ENCODE assay signal across 18 cellular contexts in the genomic region with DNA sequence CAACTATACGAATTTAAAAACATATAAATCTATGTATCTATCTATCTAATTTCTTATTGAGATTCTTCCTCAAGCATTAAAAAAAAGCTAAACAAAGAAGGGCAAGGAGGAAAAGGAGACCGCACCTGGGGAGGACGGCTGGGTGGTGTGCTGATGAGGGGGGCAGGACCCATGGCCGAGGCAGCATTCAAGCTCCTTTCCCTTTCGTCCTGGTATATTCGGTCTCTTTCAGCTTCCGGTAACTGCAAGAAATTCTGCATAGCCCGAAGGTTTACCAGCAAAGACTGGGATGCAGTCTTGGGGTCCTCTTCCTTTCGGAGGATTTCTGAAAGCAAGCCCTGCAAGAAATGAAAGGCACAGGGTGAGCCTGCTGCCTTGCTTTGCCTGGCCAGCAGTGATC. TPM values are rescaled to one million over a fixed set of nuclear protein-coding genes. Genes with fewer than 3 reads are reported as not detected.
A peak's percentile ranks its signal among the peaks of the same experiment; 100 is the strongest.
DNase-seq lines count a peak whose midpoint lies in the region; ATAC-seq and TF ChIP-seq lines count a peak whose summit lies in the region.
"Had no signal": no experiment of that assay in that cellular context is flagged by ENCODE, and none has a peak within 500 bp of the region (broad histone marks: within the 10 kb centered on the region; RNA-seq: fewer than 3 reads in every experiment).

No MANE protein-coding gene starts in this region.

- CTCF ChIA-PET in naive thymus-derived CD4-positive, alpha-beta T cell (lab: Charles Lee) = interaction anchor here (0.6 to 1.4 kb wide), 5 partner anchors 11 to 1483 kb away, joined by 3 to 5 read pairs (median 3); no protein-coding TSS in a partner anchor

- no peaks in the 10 kb centered on the region for H3K27me3 ChIP-seq in naive thymus-derived CD4-positive, alpha-beta T cell (ENCODE audit: control insufficient read depth in 2 of 2, insufficient read depth in 2 of 2, low read length in 2 of 2)
- H3K27me3 ChIP-seq in ascending aorta = no peaks in the 10 kb centered on the region

- H3K27me3 Mint-ChIP-seq in T-helper 2 cell treated with Interferon-gamma antibody and Interleukin-4, amounts not matched to agents 5 μg/mL and 100 μg/mL, for 36 hours (ENCODE audit: low read depth) = no peaks in the 10 kb centered on the region
- no peaks in the 10 kb centered on the region for H3K27me3 Mint-ChIP-seq in activated naive CD8-positive, alpha-beta T cell
- no peaks in the 10 kb centered on the region for H3K27me3 Mint-ChIP-seq in activated naive CD8-positive, alpha-beta T cell treated with anti-CD3 and anti-CD28 coated beads, Interleukin-2, amount 50 U/mL, for 24 hours
- H3K27me3 Mint-ChIP-seq in naive thymus-derived CD4-positive, alpha-beta T cell = no peaks in the 10 kb centered on the region

- peak overlapping the region; percentile 15 for H3K4me3 Mint-ChIP-seq in T-helper 2 cell treated with Interferon-gamma antibody and Interleukin-4, amounts not matched to agents 5 μg/mL and 100 μg/mL, for 36 hours
- H3K4me3 Mint-ChIP-seq in activated naive CD8-positive, alpha-beta T cell = peak overlapping the region; percentile 42
- H3K4me3 Mint-ChIP-seq in activated naive CD8-positive, alpha-beta T cell treated with anti-CD3 and anti-CD28 coated beads, Interleukin-2, amount 50 U/mL, for 24 hours = no peak overlapping the region
- peak overlapping the region in 8 of 10 donors; percentile 14 to 57 (median 36) for H3K4me3 Mint-ChIP-seq in naive thymus-derived CD4-positive, alpha-beta T cell

- no peaks in the 10 kb centered on the region for H3K9me3 ChIP-seq in naive thymus-derived CD4-positive, alpha-beta T cell (ENCODE audit: control insufficient read depth in 2 of 3, low read length in 3 of 3)
- no peaks in the 10 kb centered on the region for H3K9me3 ChIP-seq in ascending aorta

- no peaks in the 10 kb centered on the region for H3K9me3 Mint-ChIP-seq in T-helper 2 cell treated with Interferon-gamma antibody and Interleukin-4, amounts not matched to agents 5 μg/mL and 100 μg/mL, for 36 hours
- no peaks in the 10 kb centered on the region for H3K9me3 Mint-ChIP-seq in activated naive CD8-positive, alpha-beta T cell (ENCODE audit: low read depth)
- no peaks in the 10 kb centered on the region for H3K9me3 Mint-ChIP-seq in activated naive CD8-positive, alpha-beta T cell treated with anti-CD3 and anti-CD28 coated beads, Interleukin-2, amount 50 U/mL, for 24 hours
- H3K9me3 Mint-ChIP-seq in naive thymus-derived CD4-positive, alpha-beta T cell = no peaks in the 10 kb centered on the region

- H3K4me1 Mint-ChIP-seq in T-helper 2 cell treated with Interferon-gamma antibody and Interleukin-4, amounts not matched to agents 5 μg/mL and 100 μg/mL, for 36 hours (ENCODE audit: low read depth) = peaks cover 62% of the 10 kb centered on the region
- peaks cover 82% of the 10 kb centered on the region for H3K4me1 Mint-ChIP-seq in activated naive CD8-positive, alpha-beta T cell (ENCODE audit: low read depth)
- peaks cover 75% of the 10 kb centered on the region for H3K4me1 Mint-ChIP-seq in activated naive CD8-positive, alpha-beta T cell treated with anti-CD3 and anti-CD28 coated beads, Interleukin-2, amount 50 U/mL, for 24 hours
- H3K4me1 Mint-ChIP-seq in naive thymus-derived CD4-positive, alpha-beta T cell = peaks cover 14 to 94% (median 84%) of the 10 kb centered on the region in 7 donors

- POLR2A ChIA-PET in naive thymus-derived CD4-positive, alpha-beta T cell (lab: Charles Lee) = interaction anchor here (0.6 to 1.9 kb wide), 4 partner anchors 9 to 60 kb away, joined by 3 to 8 read pairs (median 3); no protein-coding TSS in a partner anchor

- TF ChIP-seq CTCF in astrocyte of the spinal cord (IDR thresholded peaks at IDR 0.05; ENCODE audit: low read depth, low read length) (no peak), ascending aorta (IDR thresholded peaks at IDR 0.05) (no peak)

- ATAC-seq in activated naive CD8-positive, alpha-beta T cell treated with anti-CD3 and anti-CD28 coated beads, Interleukin-2, amount 50 U/mL, for 24 hours = no peak
- no peak for ATAC-seq in naive thymus-derived CD4-positive, alpha-beta T cell
- no peak for ATAC-seq in HG03432 (IDR thresholded peaks at IDR 0.05; ENCODE audit: unreplicated experiment)
- ATAC-seq: Right ventricle myocardium inferior had no signal

- in situ Hi-C loops in astrocyte of the spinal cord (cut with HindIII; ENCODE audit: low sequenced_read_pairs) = no loop called here

- intact Hi-C loops in naive thymus-derived CD4-positive, alpha-beta T cell (cut with micrococcal nuclease) = loop anchor here in 1 of 2 donors (10.0 kb wide), 1 partner anchor 391 kb away; no protein-coding TSS in a partner anchor
- intact Hi-C loops in ascending aorta (cut with DNase I) = no loop called here

- no peak overlapping the region for H3K4me3 ChIP-seq in astrocyte of the spinal cord (ENCODE audit: low read depth, low read length)
- H3K4me3 ChIP-seq in naive thymus-derived CD4-positive, alpha-beta T cell (ENCODE audit: low read length) = no peak overlapping the region
- no peak overlapping the region for H3K4me3 ChIP-seq in ascending aorta

- peaks cover 0 to 19% (median 10%) of the 10 kb centered on the region in 3 experiments for H3K36me3 ChIP-seq in naive thymus-derived CD4-positive, alpha-beta T cell (ENCODE audit: control insufficient read depth in 2 of 3, insufficient read depth in 3 of 3, low read length in 3 of 3)
- H3K36me3 ChIP-seq in ascending aorta = no peaks in the 10 kb centered on the region

- peaks cover 67% of the 10 kb centered on the region for H3K36me3 Mint-ChIP-seq in T-helper 2 cell treated with Interferon-gamma antibody and Interleukin-4, amounts not matched to agents 5 μg/mL and 100 μg/mL, for 36 hours (ENCODE audit: low read depth)
- H3K36me3 Mint-ChIP-seq in activated naive CD8-positive, alpha-beta T cell = peaks cover 10% of the 10 kb centered on the region
- H3K36me3 Mint-ChIP-seq in activated naive CD8-positive, alpha-beta T cell treated with anti-CD3 and anti-CD28 coated beads, Interleukin-2, amount 50 U/mL, for 24 hours (ENCODE audit: low read depth) = peaks cover 64% of the 10 kb centered on the region
- peaks cover 4 to 32% (median 20%) of the 10 kb centered on the region in 5 donors for H3K36me3 Mint-ChIP-seq in naive thymus-derived CD4-positive, alpha-beta T cell

- no peak overlapping the region for H3K27ac Mint-ChIP-seq in T-helper 2 cell treated with Interferon-gamma antibody and Interleukin-4, amounts not matched to agents 5 μg/mL and 100 μg/mL, for 36 hours
- H3K27ac Mint-ChIP-seq in activated naive CD8-positive, alpha-beta T cell = peak overlapping the region; percentile 77
- H3K27ac Mint-ChIP-seq in activated naive CD8-positive, alpha-beta T cell treated with anti-CD3 and anti-CD28 coated beads, Interleukin-2, amount 50 U/mL, for 24 hours = no peak overlapping the region
- peak overlapping the region in 7 of 9 donors; percentile 16 to 87 (median 55) for H3K27ac Mint-ChIP-seq in naive thymus-derived CD4-positive, alpha-beta T cell

- no peak for DNase-seq in T-helper 2 cell treated with Interferon-gamma antibody and Interleukin-4, amounts not matched to agents 5 μg/mL and 100 μg/mL, for 36 hours (ENCODE audit: low spot score)
- DNase-seq in T-helper 2 cell = no peak
- DNase-seq in activated naive CD8-positive, alpha-beta T cell treated with anti-CD3 and anti-CD28 coated beads, Interleukin-2, amount 50 U/mL, for 24 hours = no peak
- DNase-seq in astrocyte of the spinal cord (ENCODE audit: low read depth, low spot score) = peak; percentile 5
- no peak for DNase-seq in naive thymus-derived CD4-positive, alpha-beta T cell
- DNase-seq in ascending aorta (ENCODE audit: low spot score in 2 of 2) = no peak
- DNase-seq: AML-193, DMS 273 treated with DMSO at 0.1 percent for 48 hours, GOT3, NCI-H1694 treated with DMSO at 0.1 percent for 48 hours, NCI-H2227 treated with DMSO at 0.1 percent for 48 hours, NCI-H510A treated with DMSO at 0.1 percent for 48 hours, NCI-H774 had no signal

- peaks cover 0 to 47% of the 10 kb centered on the region in 2 donors for H3K4me1 ChIP-seq in naive thymus-derived CD4-positive, alpha-beta T cell (ENCODE audit: control insufficient read depth in 2 of 2, insufficient read depth in 2 of 2, low read length in 2 of 2)
- H3K4me1 ChIP-seq in ascending aorta = no peaks in the 10 kb centered on the region

- H3K27ac ChIP-seq in naive thymus-derived CD4-positive, alpha-beta T cell (ENCODE audit: low read depth, low read length) = no peak overlapping the region
- H3K27ac ChIP-seq in ascending aorta = no peak overlapping the region
- H3K27ac ChIP-seq: 22Rv1, C4-2B had no signal

RNA-seq across cellular contexts. Expression of gene SATB1, which starts 38.9 kb away (rescaled TPM):
- total RNA-seq in naive thymus-derived CD4-positive, alpha-beta T cell = 100 to 1,000 TPM; 258 to 482 (median 451) TPM
- polyA plus RNA-seq in naive thymus-derived CD4-positive, alpha-beta T cell = 100 to 1,000 TPM; 286 to 389 TPM
- total RNA-seq in ascending aorta = 7.7 TPM

Comparison
In these comparisons a context has a peak if more than half of its experiments do, and no peak if none do; other contexts are left out.
1. H3K27ac Mint-ChIP-seq: peak in activated naive CD8-positive, alpha-beta T cell (single experiment) and naive thymus-derived CD4-positive, alpha-beta T cell (7 of 9); none in T-helper 2 cell treated with Interferon-gamma antibody and Interleukin-4, amounts not matched to agents 5 μg/mL and 100 μg/mL, for 36 hours (single experiment) and activated naive CD8-positive, alpha-beta T cell treated with anti-CD3 and anti-CD28 coated beads, Interleukin-2, amount 50 U/mL, for 24 hours (single experiment).
2. RNA of gene SATB1, which starts 38.9 kb away (total RNA-seq): 258 to 482 TPM in naive thymus-derived CD4-positive, alpha-beta T cell; 7.7 TPM in ascending aorta (single experiment); every median in the first group is over 10 times any median in the second.